Comparison of ENCODE assay signal across 11 cellular contexts in genomic region chr3:188583476-188584161, GRCh38.
A peak's percentile ranks its signal among the peaks of the same experiment; 100 is the strongest.
DNase-seq lines count a peak whose midpoint lies in the region; ATAC-seq and TF ChIP-seq lines count a peak whose summit lies in the region.
"Had no signal": no experiment of that assay in that cellular context is flagged by ENCODE, and none has a peak within 500 bp of the region (broad histone marks: within the 10 kb centered on the region; RNA-seq: fewer than 3 reads in every experiment).

No MANE protein-coding gene starts in this region.

- H3K4me1 ChIP-seq in mucosa of rectum (ENCODE audit: control insufficient read depth in 2 of 2, insufficient read depth in 2 of 2, low read length in 2 of 2) (peaks cover 5 to 10% of the 10 kb centered on the region in 2 donors), upper lobe of left lung (peaks cover 8 to 20% (median 11%) of the 10 kb centered on the region in 4 donors)
- H3K4me1 ChIP-seq: BLaER1 had no signal

- H3K27ac Mint-ChIP-seq in activated naive CD8-positive, alpha-beta T cell treated with anti-CD3 and anti-CD28 coated beads for 36 hours: no peak overlapping the region
- H3K27ac Mint-ChIP-seq in stimulated activated naive CD8-positive, alpha-beta T cell treated with anti-CD3 and anti-CD28 coated beads, Interleukin-15, amount 100 ng/mL, for 72 hours: no peak overlapping the region

- H3K27ac ChIP-seq in mucosa of rectum (ENCODE audit: low read depth in 2 of 2, low read length in 2 of 2) (peak overlapping the region; percentile 10 to 45), upper lobe of left lung (peak overlapping the region in 1 of 4 donors; percentile 35)
- H3K27ac ChIP-seq: BLaER1 had no signal

- no peaks in the 10 kb centered on the region for H3K36me3 Mint-ChIP-seq in activated naive CD8-positive, alpha-beta T cell treated with anti-CD3 and anti-CD28 coated beads for 36 hours

- H3K36me3 ChIP-seq in mucosa of rectum (ENCODE audit: control insufficient read depth in 2 of 2, insufficient read depth in 2 of 2, low read length in 2 of 2) (peaks cover 0 to 3% of the 10 kb centered on the region in 2 donors), upper lobe of left lung (no peaks in the 10 kb centered on the region)
- H3K36me3 ChIP-seq: BLaER1 had no signal

- H3K4me1 Mint-ChIP-seq in activated naive CD8-positive, alpha-beta T cell treated with anti-CD3 and anti-CD28 coated beads for 36 hours: peaks cover 20% of the 10 kb centered on the region
- H3K4me1 Mint-ChIP-seq in stimulated activated naive CD8-positive, alpha-beta T cell treated with anti-CD3 and anti-CD28 coated beads, Interleukin-15, amount 100 ng/mL, for 72 hours: peaks cover 19% of the 10 kb centered on the region

- H3K27me3 ChIP-seq in mucosa of rectum (ENCODE audit: control insufficient read depth in 2 of 2, insufficient read depth in 2 of 2, low read length in 2 of 2): no peaks in the 10 kb centered on the region
- H3K27me3 ChIP-seq in upper lobe of left lung: no peaks in the 10 kb centered on the region
- H3K27me3 ChIP-seq: BLaER1 had no signal

- H3K27me3 Mint-ChIP-seq in activated naive CD8-positive, alpha-beta T cell treated with anti-CD3 and anti-CD28 coated beads for 36 hours: no peaks in the 10 kb centered on the region
- no peaks in the 10 kb centered on the region for H3K27me3 Mint-ChIP-seq in stimulated activated naive CD8-positive, alpha-beta T cell treated with anti-CD3 and anti-CD28 coated beads, Interleukin-15, amount 100 ng/mL, for 72 hours

- peak; percentile 86 for ATAC-seq in stimulated activated naive CD8-positive, alpha-beta T cell treated with anti-CD3 and anti-CD28 coated beads, Interleukin-15, amount 100 ng/mL, for 72 hours
- ATAC-seq in upper lobe of left lung (ENCODE audit: low FRiP score in 2 of 2): no peak

- DNase-seq in activated T-cell treated with anti-CD3 and anti-CD28 coated beads for 48 hours (ENCODE audit: low read depth) (peak; percentile 21), activated T-cell treated with anti-CD3 and anti-CD28 coated beads for 4 hours (no peak), upper lobe of left lung (no peak), NCI-H1694 (lab: John Stamatoyannopoulos, UW) (no peak), hippocampal formation (lab: John Stamatoyannopoulos, UW) (no peak)
- DNase-seq in activated naive CD8-positive, alpha-beta T cell treated with anti-CD3 and anti-CD28 coated beads for 36 hours: peak; percentile 43
- DNase-seq in stimulated activated naive CD8-positive, alpha-beta T cell treated with anti-CD3 and anti-CD28 coated beads, Interleukin-15, amount 100 ng/mL, for 72 hours: peak; percentile 27 to 43
- DNase-seq: GOT3, NCI-H446 had no signal

- H3K4me3 ChIP-seq in mucosa of rectum (ENCODE audit: low read length in 2 of 2) (no peak overlapping the region), upper lobe of left lung (no peak overlapping the region)
- H3K4me3 ChIP-seq: BLaER1 had no signal

- no peaks in the 10 kb centered on the region for H3K9me3 Mint-ChIP-seq in activated naive CD8-positive, alpha-beta T cell treated with anti-CD3 and anti-CD28 coated beads for 36 hours
- no peaks in the 10 kb centered on the region for H3K9me3 Mint-ChIP-seq in stimulated activated naive CD8-positive, alpha-beta T cell treated with anti-CD3 and anti-CD28 coated beads, Interleukin-15, amount 100 ng/mL, for 72 hours

- no peak overlapping the region for H3K9ac ChIP-seq in mucosa of rectum (ENCODE audit: low read depth in 1 of 2, low read length in 2 of 2)
- H3K9ac ChIP-seq: BLaER1 had no signal

- H3K9me3 ChIP-seq in mucosa of rectum (ENCODE audit: control insufficient read depth in 2 of 2, low read length in 2 of 2) (no peaks in the 10 kb centered on the region), upper lobe of left lung (no peaks in the 10 kb centered on the region)
- H3K9me3 ChIP-seq: BLaER1 had no signal

- no peak for TF ChIP-seq POLR2A in upper lobe of left lung (IDR thresholded peaks at IDR 0.05)

- no peak for TF ChIP-seq EP300 in upper lobe of left lung (IDR thresholded peaks at IDR 0.05)

- H3K4me3 Mint-ChIP-seq in activated naive CD8-positive, alpha-beta T cell treated with anti-CD3 and anti-CD28 coated beads for 36 hours: no peak overlapping the region
- no peak overlapping the region for H3K4me3 Mint-ChIP-seq in stimulated activated naive CD8-positive, alpha-beta T cell treated with anti-CD3 and anti-CD28 coated beads, Interleukin-15, amount 100 ng/mL, for 72 hours

- WGBS in upper lobe of left lung, 2 donors: 66 to 83% methylated on average over 8 of the region's 8 CpGs

- no peak for TF ChIP-seq CTCF in upper lobe of left lung (IDR thresholded peaks at IDR 0.05)

Comparison
In these comparisons a context has a peak if more than half of its experiments do, and no peak if none do; other contexts are left out.
1. DNase-seq: peak in activated T-cell treated with anti-CD3 and anti-CD28 coated beads for 48 hours (single experiment), activated naive CD8-positive, alpha-beta T cell treated with anti-CD3 and anti-CD28 coated beads for 36 hours (single experiment) and stimulated activated naive CD8-positive, alpha-beta T cell treated with anti-CD3 and anti-CD28 coated beads, Interleukin-15, amount 100 ng/mL, for 72 hours (2 of 2); none in activated T-cell treated with anti-CD3 and anti-CD28 coated beads for 4 hours (single experiment), upper lobe of left lung (0 of 2), NCI-H1694 (single experiment) and hippocampal formation (0 of 2).